ENCODE assay signal across 8 cellular contexts in genomic region chr12:43835264-43835655, GRCh38. TPM values are rescaled to one million over a fixed set of nuclear protein-coding genes. Genes with fewer than 3 reads are reported as not detected.
DNase-seq lines count a peak whose midpoint lies in the region; ATAC-seq and TF ChIP-seq lines count a peak whose summit lies in the region.

No MANE protein-coding gene starts in this region.

- DNase-seq in activated B cell treated with CpG ODN at 0.5 μM for 24 hours (no peak), glutamatergic neuron (no peak), sigmoid colon (no peak), NCI-H128 (lab: John Stamatoyannopoulos, UW; ENCODE audit: unreplicated experiment) (no peak)
- DNase-seq in stimulated activated CD4-positive, alpha-beta T cell treated with anti-CD3 and anti-CD28 coated beads, Interleukin-4, amount 100 ng/mL, for 24 hours: no peak
- DNase-seq in stimulated activated CD4-positive, alpha-beta T cell treated with anti-CD3 and anti-CD28 coated beads, Interleukin-4, amount 100 ng/mL, for 1 hour: no peak

- no peak for TF ChIP-seq EP300 in sigmoid colon (IDR thresholded peaks at IDR 0.05)

- TF ChIP-seq CTCF in activated B cell treated with CpG ODN at 0.5 μM for 24 hours (IDR thresholded peaks at IDR 0.05) (no peak), glutamatergic neuron (IDR thresholded peaks at IDR 0.05; ENCODE audit: partially characterized antibody, unreplicated experiment) (no peak), sigmoid colon (IDR thresholded peaks at IDR 0.05) (no peak)

- no peaks in the 10 kb centered on the region for H3K36me3 ChIP-seq in sigmoid colon

- CTCF ChIA-PET in activated B cell treated with CpG ODN at 0.5 μM for 24 hours (lab: Charles Lee): interaction anchor here (1.0 kb wide), 1 partner anchor 47 kb away, joined by 4 read pairs; no protein-coding TSS in a partner anchor

- TF ChIP-seq POLR2A in sigmoid colon (IDR thresholded peaks at IDR 0.05): no peak

- no peaks in the 10 kb centered on the region for H3K27me3 ChIP-seq in sigmoid colon

- intact Hi-C loops in activated B cell treated with CpG ODN at 0.5 μM for 24 hours (cut with micrococcal nuclease) (loop anchor here (5.0 kb wide), 1 partner anchor 47 kb away; no protein-coding TSS in a partner anchor), sigmoid colon (cut with DNase I) (loop anchor here (1.0 to 5.0 kb wide), 2 partner anchors 29 to 47 kb away; partner anchors contain the start of gene TWF1)

- peak overlapping the region; percentile 95 to 98 (median 96) for H3K27ac ChIP-seq in sigmoid colon

- no peaks in the 10 kb centered on the region for H3K27me3 Mint-ChIP-seq in activated B cell treated with CpG ODN at 0.5 μM for 24 hours
- peaks cover 6% of the 10 kb centered on the region for H3K27me3 Mint-ChIP-seq in glutamatergic neuron (ENCODE audit: unreplicated experiment)

- H3K36me3 Mint-ChIP-seq in activated B cell treated with CpG ODN at 0.5 μM for 24 hours (ENCODE audit: low read depth) (no peaks in the 10 kb centered on the region), glutamatergic neuron (ENCODE audit: unreplicated experiment) (no peaks in the 10 kb centered on the region)

- POLR2A ChIA-PET in activated B cell treated with CpG ODN at 0.5 μM for 24 hours (lab: Charles Lee): interaction anchor here (2.7 to 5.1 kb wide), 2 partner anchors 29 to 76 kb away, joined by 13 to 45 read pairs; partner anchors contain the start of genes IRAK4, PUS7L and TWF1

- WGBS in sigmoid colon, 2 donors: 42 to 44% methylated on average over 6 of the region's 6 CpGs

- peaks cover 0 to 23% (median 13%) of the 10 kb centered on the region in 4 donors for H3K4me1 ChIP-seq in sigmoid colon

- H3K4me3 ChIP-seq in sigmoid colon: peak overlapping the region; percentile 69 to 80 (median 74)

- H3K4me1 Mint-ChIP-seq in activated B cell treated with CpG ODN at 0.5 μM for 24 hours (peaks cover 17% of the 10 kb centered on the region), glutamatergic neuron (ENCODE audit: low read depth, unreplicated experiment) (no peaks in the 10 kb centered on the region)

- ATAC-seq in GM18873 (IDR thresholded peaks at IDR 0.05; ENCODE audit: low FRiP score, unreplicated experiment) (peak; percentile 11), HG02938 (IDR thresholded peaks at IDR 0.05; ENCODE audit: unreplicated experiment) (peak; percentile 13), activated B cell treated with CpG ODN at 0.5 μM for 24 hours (ENCODE audit: low read depth) (no peak)

- peak overlapping the region; percentile 86 for H3K4me3 Mint-ChIP-seq in activated B cell treated with CpG ODN at 0.5 μM for 24 hours
- peak overlapping the region; percentile 93 for H3K4me3 Mint-ChIP-seq in glutamatergic neuron (ENCODE audit: unreplicated experiment)

- H3K9me3 Mint-ChIP-seq in activated B cell treated with CpG ODN at 0.5 μM for 24 hours: no peaks in the 10 kb centered on the region
- H3K9me3 Mint-ChIP-seq in glutamatergic neuron (ENCODE audit: unreplicated experiment): peaks cover 2% of the 10 kb centered on the region

- H3K27ac Mint-ChIP-seq in activated B cell treated with CpG ODN at 0.5 μM for 24 hours (peak overlapping the region; percentile 81), glutamatergic neuron (ENCODE audit: unreplicated experiment) (no peak overlapping the region)

- H3K9me3 ChIP-seq in sigmoid colon: no peaks in the 10 kb centered on the region

RNA-seq across cellular contexts. Expression of gene TMEM117, which starts 0.6 kb away (rescaled TPM):
- 3.5 and 4.8 TPM in 2 replicates for total RNA-seq in activated B cell treated with CpG ODN at 0.5 μM for 24 hours
- total RNA-seq in glutamatergic neuron (ENCODE audit: unreplicated experiment): not detected
- total RNA-seq in sigmoid colon: 10 to 100 TPM; 17.5 to 21.4 (median 18.9) TPM
- polyA plus RNA-seq in sigmoid colon: 1 to 10 TPM; 2.3 to 3.8 (median 3.0) TPM

RNA-seq across cellular contexts. Expression of gene TWF1, which starts 29.1 kb away (rescaled TPM):
- total RNA-seq in activated B cell treated with CpG ODN at 0.5 μM for 24 hours (26.8 and 28.2 TPM in 2 replicates), glutamatergic neuron (ENCODE audit: unreplicated experiment) (30.1 TPM), sigmoid colon (100 to 1,000 TPM in 2 of 4 donors, 10 to 100 TPM in 2; 72.6 to 133 (median 101) TPM)
- 100 to 1,000 TPM in 2 of 3 donors, 10 to 100 TPM in 1; 63.8 to 168 (median 106) TPM for polyA plus RNA-seq in sigmoid colon
